In genomic region chr6:107657755-107658461, GRCh38 we compare ENCODE assay signal across 7 cellular contexts.
DNase-seq lines count a peak whose midpoint lies in the region; ATAC-seq and TF ChIP-seq lines count a peak whose summit lies in the region.

No MANE protein-coding gene starts in this region.

- peak; percentile 12 for DNase-seq in NCI-H2107 (lab: John Stamatoyannopoulos, UW)
- DNase-seq in activated CD4-positive, alpha-beta memory T cell treated with anti-CD3 and anti-CD28 coated beads, Interleukin-2, amount 10 ng/mL, durations not matched to agents 7 days and 5 days, result peak; percentile 83
- DNase-seq in fibroblast of pulmonary artery (ENCODE audit: low read depth), result peak; percentile 54
- DNase-seq in 8988T, result no peak

- H3K4me1 ChIP-seq in skeletal muscle tissue (ENCODE audit: control insufficient read depth in 3 of 3, insufficient read depth in 3 of 3, low read length in 3 of 3), result peaks cover 53 to 72% (median 66%) of the 10 kb centered on the region in 3 donors

- H3K4me3 Mint-ChIP-seq in activated CD4-positive, alpha-beta memory T cell treated with anti-CD3 and anti-CD28 coated beads, Interleukin-2, amount 10 ng/mL, durations not matched to agents 7 days and 5 days, result peak overlapping the region; percentile 66

- peaks cover 19% of the 10 kb centered on the region for H3K27me3 Mint-ChIP-seq in activated CD4-positive, alpha-beta memory T cell treated with anti-CD3 and anti-CD28 coated beads, Interleukin-2, amount 10 ng/mL, durations not matched to agents 7 days and 5 days

- H3K9ac ChIP-seq in skeletal muscle tissue (ENCODE audit: low read depth in 1 of 3, low read length in 3 of 3), result no peak overlapping the region

- ATAC-seq in GM18519 (IDR thresholded peaks at IDR 0.05; ENCODE audit: low FRiP score, unreplicated experiment) (peak; percentile 80), HG02759 (IDR thresholded peaks at IDR 0.05; ENCODE audit: unreplicated experiment) (peak; percentile 89)

- H3K4me3 ChIP-seq in fibroblast of pulmonary artery (replicated peaks; ENCODE audit: low read depth, low read length) (no peak overlapping the region), skeletal muscle tissue (ENCODE audit: low read length in 3 of 3) (peak overlapping the region in 1 of 3 donors; percentile 32)

- H3K27ac Mint-ChIP-seq in activated CD4-positive, alpha-beta memory T cell treated with anti-CD3 and anti-CD28 coated beads, Interleukin-2, amount 10 ng/mL, durations not matched to agents 7 days and 5 days, result peak overlapping the region; percentile 92

- no peak for TF ChIP-seq CTCF in fibroblast of pulmonary artery (IDR thresholded peaks at IDR 0.05; ENCODE audit: low read length, missing control alignments)

- no peaks in the 10 kb centered on the region for H3K9me3 ChIP-seq in skeletal muscle tissue (ENCODE audit: control insufficient read depth in 3 of 3, low read length in 3 of 3)

- no peaks in the 10 kb centered on the region for H3K9me3 Mint-ChIP-seq in activated CD4-positive, alpha-beta memory T cell treated with anti-CD3 and anti-CD28 coated beads, Interleukin-2, amount 10 ng/mL, durations not matched to agents 7 days and 5 days

- peak overlapping the region; percentile 64 for H3K27ac ChIP-seq in skeletal muscle tissue (ENCODE audit: low read depth, low read length)

- peaks cover 39% of the 10 kb centered on the region for H3K4me1 Mint-ChIP-seq in activated CD4-positive, alpha-beta memory T cell treated with anti-CD3 and anti-CD28 coated beads, Interleukin-2, amount 10 ng/mL, durations not matched to agents 7 days and 5 days

- POLR2A ChIA-PET in activated CD4-positive, alpha-beta memory T cell treated with anti-CD3 and anti-CD28 coated beads, Interleukin-2, amount 10 ng/mL, durations not matched to agents 7 days and 5 days (lab: Charles Lee), result interaction anchor here (1.0 to 2.8 kb wide), 6 partner anchors 12 to 199 kb away, joined by 3 to 16 read pairs (median 6); partner anchors contain the start of gene PDSS2

- no peaks in the 10 kb centered on the region for H3K36me3 ChIP-seq in skeletal muscle tissue (ENCODE audit: control insufficient read depth in 3 of 3, insufficient read depth in 3 of 3, low read length in 3 of 3)

- CTCF ChIA-PET in activated CD4-positive, alpha-beta memory T cell treated with anti-CD3 and anti-CD28 coated beads, Interleukin-2, amount 10 ng/mL, durations not matched to agents 7 days and 5 days (lab: Charles Lee), result interaction anchor here (0.6 to 2.2 kb wide), 10 partner anchors 11 to 339 kb away, joined by 3 to 9 read pairs (median 4); partner anchors contain the start of gene PDSS2

- no peaks in the 10 kb centered on the region for H3K36me3 Mint-ChIP-seq in activated CD4-positive, alpha-beta memory T cell treated with anti-CD3 and anti-CD28 coated beads, Interleukin-2, amount 10 ng/mL, durations not matched to agents 7 days and 5 days (ENCODE audit: low read depth)

- H3K27me3 ChIP-seq in skeletal muscle tissue (ENCODE audit: control insufficient read depth in 3 of 3, insufficient read depth in 3 of 3, low read length in 3 of 3), result no peaks in the 10 kb centered on the region
